ENCODE assay signal across 1 cellular context in genomic region chr10:97736403-97736901, GRCh38.
TF ChIP-seq lines count a peak whose summit lies in the region.

No MANE protein-coding gene starts in this region.

TF ChIP-seq in H1, 55 proteins besides CTCF, POLR2A, EP300 and RAD21:
- TF ChIP-seq POU5F1 (IDR thresholded peaks at IDR 0.05; ENCODE audit: low read depth, low read length): no peak
- no peak for TF ChIP-seq BCL11A (IDR thresholded peaks at IDR 0.05; ENCODE audit: low read depth in 2 of 2, low read length in 2 of 2)
- TF ChIP-seq RNF2 (IDR thresholded peaks at IDR 0.05; ENCODE audit: borderline replicate concordance, low read depth, low read length, missing control alignments, poor library complexity, severe bottlenecking): peak; percentile 84
- no peak for TF ChIP-seq SIN3A (conservative IDR thresholded peaks at IDR 0.05 in 1 of 2, IDR thresholded peaks at IDR 0.05 in 1 of 2; ENCODE audit: low read depth in 1 of 2, low read length in 2 of 2)
